ENCODE assay signal across 17 cellular contexts in genomic region chr12:34394211-34395055, GRCh38.
A peak's percentile ranks its signal among the peaks of the same experiment; 100 is the strongest.
DNase-seq lines count a peak whose midpoint lies in the region; ATAC-seq and TF ChIP-seq lines count a peak whose summit lies in the region.
"Had no signal": no experiment of that assay in that cellular context is flagged by ENCODE, and none has a peak within 500 bp of the region (broad histone marks: within the 10 kb centered on the region; RNA-seq: fewer than 3 reads in every experiment).

No MANE protein-coding gene starts in this region.

- H3K9me3 ChIP-seq in esophagus muscularis mucosa, result peaks cover 0 to 80% (median 33%) of the 10 kb centered on the region in 4 donors
- peaks cover 0 to 97% (median 26%) of the 10 kb centered on the region in 4 donors for H3K9me3 ChIP-seq in upper lobe of left lung

- H3K4me1 ChIP-seq in esophagus muscularis mucosa (no peaks in the 10 kb centered on the region), upper lobe of left lung (no peaks in the 10 kb centered on the region)
- H3K4me1 ChIP-seq: Caco-2 had no signal

- H3K27me3 Mint-ChIP-seq in activated T-cell treated with anti-CD3 and anti-CD28 coated beads, Interleukin-2, amount 50 U/mL, for 4 hours (ENCODE audit: low read depth), result no peaks in the 10 kb centered on the region
- no peaks in the 10 kb centered on the region for H3K27me3 Mint-ChIP-seq in natural killer cell treated with Interleukin-12 subunit alpha and Interleukin-12 subunit beta and Interleukin-15 and Interleukin-18, amount 100 ng/mL, for 72 hours
- H3K27me3 Mint-ChIP-seq in stimulated activated naive B cell treated with anti-CD40 and anti-IgM and Interleukin-4, amounts not matched to agents 10 μg/mL and 1 μg/mL and 100 μg/mL, for 72 hours, result no peaks in the 10 kb centered on the region

- intact Hi-C loops in esophagus muscularis mucosa (cut with DNase I), result no loop called here

- no peak overlapping the region for H3K27ac ChIP-seq in esophagus muscularis mucosa (replicated peaks in 1 of 4)
- no peak overlapping the region for H3K27ac ChIP-seq in upper lobe of left lung

- ATAC-seq in activated T-cell treated with anti-CD3 and anti-CD28 coated beads, Interleukin-2, amount 50 U/mL, for 4 hours, result no peak
- ATAC-seq in natural killer cell treated with Interleukin-12 subunit alpha and Interleukin-12 subunit beta and Interleukin-15 and Interleukin-18, amount 100 ng/mL, for 72 hours, result no peak
- ATAC-seq in upper lobe of left lung (ENCODE audit: low FRiP score in 2 of 2), result no peak
- ATAC-seq in stimulated activated naive B cell treated with anti-CD40 and anti-IgM and Interleukin-4, amounts not matched to agents 10 μg/mL and 1 μg/mL and 100 μg/mL, for 72 hours (replicated peaks), result no peak
- ATAC-seq: activated T-cell treated with anti-CD3 and anti-CD28 coated beads, Interleukin-2, amount 50 U/mL, for 72 hours had no signal

- H3K27me3 ChIP-seq in esophagus muscularis mucosa, result peaks cover 0 to 67% (median 0%) of the 10 kb centered on the region in 4 donors
- no peaks in the 10 kb centered on the region for H3K27me3 ChIP-seq in upper lobe of left lung

- H3K9me3 Mint-ChIP-seq in activated T-cell treated with anti-CD3 and anti-CD28 coated beads, Interleukin-2, amount 50 U/mL, for 4 hours, result no peaks in the 10 kb centered on the region
- no peaks in the 10 kb centered on the region for H3K9me3 Mint-ChIP-seq in natural killer cell treated with Interleukin-12 subunit alpha and Interleukin-12 subunit beta and Interleukin-15 and Interleukin-18, amount 100 ng/mL, for 72 hours
- H3K9me3 Mint-ChIP-seq in stimulated activated naive B cell treated with anti-CD40 and anti-IgM and Interleukin-4, amounts not matched to agents 10 μg/mL and 1 μg/mL and 100 μg/mL, for 72 hours, result peaks cover 18 to 21% of the 10 kb centered on the region in 2 donors

- 60% methylated on average over 29 of the region's 29 CpGs for WGBS in esophagus muscularis mucosa
- 59 to 69% methylated on average over 26 to 27 of the region's 29 CpGs for WGBS in upper lobe of left lung, 2 donors

- no peak overlapping the region for H3K27ac Mint-ChIP-seq in natural killer cell treated with Interleukin-12 subunit alpha and Interleukin-12 subunit beta and Interleukin-15 and Interleukin-18, amount 100 ng/mL, for 72 hours
- H3K27ac Mint-ChIP-seq in stimulated activated naive B cell treated with anti-CD40 and anti-IgM and Interleukin-4, amounts not matched to agents 10 μg/mL and 1 μg/mL and 100 μg/mL, for 72 hours, result no peak overlapping the region
- H3K27ac Mint-ChIP-seq: activated T-cell treated with anti-CD3 and anti-CD28 coated beads, Interleukin-2, amount 50 U/mL, for 72 hours; IgD-negative memory B cell had no signal

- H3K4me1 Mint-ChIP-seq in activated T-cell treated with anti-CD3 and anti-CD28 coated beads, Interleukin-2, amount 50 U/mL, for 4 hours (ENCODE audit: low read depth), result no peaks in the 10 kb centered on the region
- no peaks in the 10 kb centered on the region for H3K4me1 Mint-ChIP-seq in natural killer cell treated with Interleukin-12 subunit alpha and Interleukin-12 subunit beta and Interleukin-15 and Interleukin-18, amount 100 ng/mL, for 72 hours (ENCODE audit: low read depth in 2 of 2)
- no peaks in the 10 kb centered on the region for H3K4me1 Mint-ChIP-seq in stimulated activated naive B cell treated with anti-CD40 and anti-IgM and Interleukin-4, amounts not matched to agents 10 μg/mL and 1 μg/mL and 100 μg/mL, for 72 hours
- H3K4me1 Mint-ChIP-seq: IgD-negative memory B cell had no signal

- H3K4me3 Mint-ChIP-seq in activated T-cell treated with anti-CD3 and anti-CD28 coated beads, Interleukin-2, amount 50 U/mL, for 4 hours, result no peak overlapping the region
- no peak overlapping the region for H3K4me3 Mint-ChIP-seq in natural killer cell treated with Interleukin-12 subunit alpha and Interleukin-12 subunit beta and Interleukin-15 and Interleukin-18, amount 100 ng/mL, for 72 hours
- H3K4me3 Mint-ChIP-seq in stimulated activated naive B cell treated with anti-CD40 and anti-IgM and Interleukin-4, amounts not matched to agents 10 μg/mL and 1 μg/mL and 100 μg/mL, for 72 hours, result no peak overlapping the region
- H3K4me3 Mint-ChIP-seq: activated T-cell treated with anti-CD3 and anti-CD28 coated beads, Interleukin-2, amount 50 U/mL, for 72 hours had no signal

- peaks cover 1% of the 10 kb centered on the region for H3K36me3 Mint-ChIP-seq in activated T-cell treated with anti-CD3 and anti-CD28 coated beads, Interleukin-2, amount 50 U/mL, for 4 hours (ENCODE audit: insufficient read depth)
- H3K36me3 Mint-ChIP-seq in natural killer cell treated with Interleukin-12 subunit alpha and Interleukin-12 subunit beta and Interleukin-15 and Interleukin-18, amount 100 ng/mL, for 72 hours, result peaks cover 8% of the 10 kb centered on the region
- peaks cover 0 to 2% of the 10 kb centered on the region in 2 donors for H3K36me3 Mint-ChIP-seq in stimulated activated naive B cell treated with anti-CD40 and anti-IgM and Interleukin-4, amounts not matched to agents 10 μg/mL and 1 μg/mL and 100 μg/mL, for 72 hours
- H3K36me3 Mint-ChIP-seq: IgD-negative memory B cell had no signal

- no peak for TF ChIP-seq CTCF in esophagus muscularis mucosa (IDR thresholded peaks at IDR 0.05)
- no peak for TF ChIP-seq CTCF in upper lobe of left lung (IDR thresholded peaks at IDR 0.05)

- TF ChIP-seq EP300 in esophagus muscularis mucosa (IDR thresholded peaks at IDR 0.05) (no peak), upper lobe of left lung (IDR thresholded peaks at IDR 0.05) (no peak)

- H3K36me3 ChIP-seq in esophagus muscularis mucosa (no peaks in the 10 kb centered on the region), upper lobe of left lung (no peaks in the 10 kb centered on the region)

- DNase-seq in activated T-cell treated with anti-CD3 and anti-CD28 coated beads, Interleukin-2, amount 50 U/mL, for 4 hours, result peak; percentile 2
- no peak for DNase-seq in activated T-cell treated with anti-CD3 and anti-CD28 coated beads for 4 hours
- DNase-seq in esophagus muscularis mucosa (ENCODE audit: extremely low spot score), result peak; percentile 74
- DNase-seq in natural killer cell treated with Interleukin-12 subunit alpha and Interleukin-12 subunit beta and Interleukin-15 and Interleukin-18, amount 100 ng/mL, for 72 hours (ENCODE audit: low spot score), result peak; percentile 41
- DNase-seq in upper lobe of left lung, result peak; percentile 8 to 54
- DNase-seq in DMS 273 treated with DMSO at 0.1 percent for 48 hours (lab: John Stamatoyannopoulos, UW), result no peak
- no peak for DNase-seq in dermis blood vessel endothelial cell
- no peak for DNase-seq in stimulated activated naive B cell treated with anti-CD40 and anti-IgM and Interleukin-4, amounts not matched to agents 10 μg/mL and 1 μg/mL and 100 μg/mL, for 72 hours
- DNase-seq: activated T-cell treated with anti-CD3 and anti-CD28 coated beads, Interleukin-2, amount 50 U/mL, for 72 hours; effector CD8-positive, alpha-beta T cell; GF-D8; NCI-H1092 treated with DMSO at 0.1 percent for 48 hours; NCI-H226; OCI-M1; stimulated activated naive CD4-positive, alpha-beta T cell treated with Interleukin-2 at 50 U/mL for 16 hours had no signal

- TF ChIP-seq POLR2A in esophagus muscularis mucosa (IDR thresholded peaks at IDR 0.05; ENCODE audit: low read depth), result no peak
- TF ChIP-seq POLR2A in upper lobe of left lung (IDR thresholded peaks at IDR 0.05), result no peak

- H3K4me3 ChIP-seq in esophagus muscularis mucosa, result no peak overlapping the region
- no peak overlapping the region for H3K4me3 ChIP-seq in upper lobe of left lung

Comparison
In these comparisons a context has a peak if more than half of its experiments do, and no peak if none do; other contexts are left out.
1. DNase-seq: peak in activated T-cell treated with anti-CD3 and anti-CD28 coated beads, Interleukin-2, amount 50 U/mL, for 4 hours (single experiment), esophagus muscularis mucosa (single experiment), natural killer cell treated with Interleukin-12 subunit alpha and Interleukin-12 subunit beta and Interleukin-15 and Interleukin-18, amount 100 ng/mL, for 72 hours (single experiment) and upper lobe of left lung (2 of 2); none in activated T-cell treated with anti-CD3 and anti-CD28 coated beads for 4 hours (single experiment), DMS 273 treated with DMSO at 0.1 percent for 48 hours (single experiment), dermis blood vessel endothelial cell (single experiment) and stimulated activated naive B cell treated with anti-CD40 and anti-IgM and Interleukin-4, amounts not matched to agents 10 μg/mL and 1 μg/mL and 100 μg/mL, for 72 hours (single experiment).